11 cellular contexts compared by ENCODE assay signal in the genomic region with DNA sequence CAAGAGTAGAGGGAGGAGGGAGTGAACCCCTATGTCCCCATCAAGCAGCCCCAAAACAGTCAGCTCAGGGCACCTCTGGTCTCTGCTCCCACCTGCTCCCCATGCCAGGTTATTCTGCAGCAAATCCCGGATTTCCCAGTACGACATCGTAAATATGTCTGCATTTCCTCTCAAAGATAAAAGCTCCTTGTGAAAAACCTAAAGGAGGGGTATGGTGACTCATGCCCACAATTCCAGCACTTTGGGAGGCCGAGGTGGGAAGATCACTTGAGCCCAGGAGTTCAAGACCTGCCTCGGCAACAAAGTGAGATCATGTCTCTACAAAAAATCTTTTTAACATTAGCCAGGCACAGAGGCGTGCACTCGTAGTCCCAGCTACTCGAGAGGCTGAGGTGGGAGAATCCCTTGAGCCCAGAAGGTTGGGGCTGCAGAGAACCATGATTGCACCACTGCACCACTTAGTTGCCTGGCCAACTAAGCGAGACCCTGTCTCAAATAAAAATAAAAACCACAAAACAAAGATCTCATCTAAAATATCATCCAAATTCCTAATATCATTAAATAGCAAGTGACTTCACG. TPM values are rescaled to one million over a fixed set of nuclear protein-coding genes. Genes with fewer than 3 reads are reported as not detected.
A peak's percentile ranks its signal among the peaks of the same experiment; 100 is the strongest.
DNase-seq lines count a peak whose midpoint lies in the region; ATAC-seq and TF ChIP-seq lines count a peak whose summit lies in the region.
"Had no signal": no experiment of that assay in that cellular context is flagged by ENCODE, and none has a peak within 500 bp of the region (broad histone marks: within the 10 kb centered on the region; RNA-seq: fewer than 3 reads in every experiment).

No MANE protein-coding gene starts in this region.

- H3K4me2 ChIP-seq in GM23338 = peak overlapping the region; percentile 76

- peaks cover 2% of the 10 kb centered on the region for H3K9me3 ChIP-seq in RWPE2 (ENCODE audit: severe bottlenecking)
- no peaks in the 10 kb centered on the region for H3K9me3 ChIP-seq in esophagus squamous epithelium
- H3K9me3 ChIP-seq: body of pancreas had no signal

- H2AFZ ChIP-seq in GM23338 = no peak overlapping the region

- H3K27me3 ChIP-seq in GM23338 (ENCODE audit: insufficient read depth) (no peaks in the 10 kb centered on the region), RWPE2 (ENCODE audit: insufficient read depth, poor library complexity, severe bottlenecking) (no peaks in the 10 kb centered on the region), esophagus squamous epithelium (no peaks in the 10 kb centered on the region), rectal smooth muscle tissue (ENCODE audit: control insufficient read depth, insufficient read depth, low read length) (no peaks in the 10 kb centered on the region)
- H3K27me3 ChIP-seq: body of pancreas had no signal

- peaks cover 32% of the 10 kb centered on the region for H3K4me1 Mint-ChIP-seq in GM23338
- H3K4me1 Mint-ChIP-seq in natural killer cell treated with Interleukin-12 subunit alpha and Interleukin-12 subunit beta and Interleukin-15 and Interleukin-18, amount 100 ng/mL, for 72 hours (ENCODE audit: low read depth in 2 of 2) = peaks cover 0 to 2% of the 10 kb centered on the region in 2 donors
- H3K4me1 Mint-ChIP-seq: IgD-negative memory B cell had no signal

- no peaks in the 10 kb centered on the region; the same call in 2 of the 3 replicates for H3K9me3 Mint-ChIP-seq in GM23338
- H3K9me3 Mint-ChIP-seq in natural killer cell treated with Interleukin-12 subunit alpha and Interleukin-12 subunit beta and Interleukin-15 and Interleukin-18, amount 100 ng/mL, for 72 hours = peaks cover 2% of the 10 kb centered on the region
- H3K9me3 Mint-ChIP-seq: IgD-negative memory B cell had no signal

- peaks cover 18% of the 10 kb centered on the region for H4K20me1 ChIP-seq in GM23338 (replicated peaks; ENCODE audit: insufficient read depth)

- H3K9me2 ChIP-seq in GM23338 (ENCODE audit: insufficient read depth) = no peaks in the 10 kb centered on the region

- H3K36me3 Mint-ChIP-seq in GM23338 (ENCODE audit: low read depth) = peaks cover 28% of the 10 kb centered on the region
- no peaks in the 10 kb centered on the region for H3K36me3 Mint-ChIP-seq in natural killer cell treated with Interleukin-12 subunit alpha and Interleukin-12 subunit beta and Interleukin-15 and Interleukin-18, amount 100 ng/mL, for 72 hours

- TF ChIP-seq POLR2A in esophagus squamous epithelium (IDR thresholded peaks at IDR 0.05) = no peak

- H3K4me3 ChIP-seq in GM23338 (peak overlapping the region; percentile 18; the same call in 1 of the 2 replicates), RWPE2 (ENCODE audit: severe bottlenecking) (peak overlapping the region; percentile 44), esophagus squamous epithelium (peak overlapping the region in 1 of 4 donors; percentile 33), rectal smooth muscle tissue (ENCODE audit: low read length) (no peak overlapping the region)
- H3K4me3 ChIP-seq: body of pancreas, SK-N-MC had no signal

- H3K4me3 Mint-ChIP-seq in GM23338 = peak overlapping the region; percentile 67; the same call in 2 of the 3 replicates
- no peak overlapping the region for H3K4me3 Mint-ChIP-seq in natural killer cell treated with Interleukin-12 subunit alpha and Interleukin-12 subunit beta and Interleukin-15 and Interleukin-18, amount 100 ng/mL, for 72 hours

- no peak for DNase-seq in GM23338 (ENCODE audit: low spot score)
- no peak for DNase-seq in RWPE2 (ENCODE audit: low spot score)
- no peak for DNase-seq in esophagus squamous epithelium (lab: John Stamatoyannopoulos, UW)
- DNase-seq in NCI-H82 treated with DMSO at 0.1 percent for 48 hours (lab: John Stamatoyannopoulos, UW; ENCODE audit: unreplicated experiment) = no peak
- DNase-seq in dedifferentiated amniotic fluid mesenchymal stem cell (ENCODE audit: extremely low spot score) = no peak
- no peak for DNase-seq in natural killer cell treated with Interleukin-12 subunit alpha and Interleukin-12 subunit beta and Interleukin-15 and Interleukin-18, amount 100 ng/mL, for 72 hours (ENCODE audit: low spot score)
- DNase-seq: body of pancreas had no signal

- 54 to 56% methylated on average over 9 to 10 of the region's 10 CpGs for WGBS in esophagus squamous epithelium, 2 donors

- H3K27ac ChIP-seq in GM23338 (ENCODE audit: low read depth) = peak overlapping the region; percentile 83
- H3K27ac ChIP-seq in RWPE2 (ENCODE audit: poor library complexity, severe bottlenecking) = peak overlapping the region; percentile 93
- H3K27ac ChIP-seq in esophagus squamous epithelium = peak overlapping the region; percentile 80 to 89 (median 82)
- H3K27ac ChIP-seq in rectal smooth muscle tissue (ENCODE audit: low read depth, low read length) = peak overlapping the region; percentile 97
- H3K27ac ChIP-seq: body of pancreas, SK-N-MC had no signal

- ATAC-seq in GM23338 (no peak), RWPE2 (ENCODE audit: low read depth) (peak; percentile 4), HG03175 (IDR thresholded peaks at IDR 0.05; ENCODE audit: unreplicated experiment) (no peak)
- ATAC-seq in natural killer cell treated with Interleukin-12 subunit alpha and Interleukin-12 subunit beta and Interleukin-15 and Interleukin-18, amount 100 ng/mL, for 72 hours = no peak
- ATAC-seq: body of pancreas had no signal

- TF ChIP-seq CTCF in GM23338 (conservative IDR thresholded peaks at IDR 0.05; ENCODE audit: low read depth in 2 of 2) = no peak
- TF ChIP-seq CTCF in RWPE2 (IDR thresholded peaks at IDR 0.05; ENCODE audit: poor library complexity, severe bottlenecking) = no peak
- no peak for TF ChIP-seq CTCF in esophagus squamous epithelium (IDR thresholded peaks at IDR 0.05)

- H3K4me1 ChIP-seq in GM23338 (ENCODE audit: insufficient read depth) (peaks cover 33% of the 10 kb centered on the region), RWPE2 (ENCODE audit: insufficient read depth, poor library complexity, severe bottlenecking) (peaks cover 13% of the 10 kb centered on the region), esophagus squamous epithelium (peaks cover 7 to 26% (median 17%) of the 10 kb centered on the region in 3 donors), rectal smooth muscle tissue (ENCODE audit: control insufficient read depth, insufficient read depth, low read length) (peaks cover 10% of the 10 kb centered on the region)

- H3K27me3 Mint-ChIP-seq in GM23338 (ENCODE audit: insufficient read depth, low read depth, poor library complexity) = peaks cover 21% of the 10 kb centered on the region
- H3K27me3 Mint-ChIP-seq in natural killer cell treated with Interleukin-12 subunit alpha and Interleukin-12 subunit beta and Interleukin-15 and Interleukin-18, amount 100 ng/mL, for 72 hours = no peaks in the 10 kb centered on the region

- peaks cover 12% of the 10 kb centered on the region for H3F3A ChIP-seq in GM23338 (replicated peaks; ENCODE audit: low read depth)

- H3K36me3 ChIP-seq in GM23338 (ENCODE audit: insufficient read depth) (no peaks in the 10 kb centered on the region; the same call in 1 of the 2 replicates), RWPE2 (ENCODE audit: low read depth) (peaks cover 4% of the 10 kb centered on the region; the same call in 1 of the 2 replicates), esophagus squamous epithelium (no peaks in the 10 kb centered on the region), rectal smooth muscle tissue (ENCODE audit: control insufficient read depth, insufficient read depth, low read length) (no peaks in the 10 kb centered on the region)

- H3K27ac Mint-ChIP-seq in GM23338 = peak overlapping the region; percentile 100
- no peak overlapping the region for H3K27ac Mint-ChIP-seq in natural killer cell treated with Interleukin-12 subunit alpha and Interleukin-12 subunit beta and Interleukin-15 and Interleukin-18, amount 100 ng/mL, for 72 hours

- intact Hi-C loops in esophagus squamous epithelium (cut with DNase I) = no loop called here

- H3K9ac ChIP-seq in rectal smooth muscle tissue (ENCODE audit: low read length) = no peak overlapping the region

- H3K79me2 ChIP-seq in GM23338 (replicated peaks; ENCODE audit: insufficient read depth) = peaks cover 96% of the 10 kb centered on the region

TF ChIP-seq in GM23338, 12 proteins besides CTCF, POLR2A, EP300 and RAD21 (continues in another document):
- TF ChIP-seq NANOG (IDR thresholded peaks at IDR 0.05; ENCODE audit: borderline replicate concordance) = no peak
- no peak for TF ChIP-seq CREB1 (CRISPR knock-in tag; IDR thresholded peaks at IDR 0.05; ENCODE audit: low read depth)
- no peak for TF ChIP-seq POLR2AphosphoS5 (IDR thresholded peaks at IDR 0.05; ENCODE audit: low read depth)

RNA-seq across cellular contexts. Expression of a gene that starts 7.1 kb away (rescaled TPM):
- 167 and 172 TPM in 2 replicates for total RNA-seq in GM23338 (2014; rRNA removed; shearing (Covaris generic))
- 169 TPM in 2 replicates for polyA plus RNA-seq in GM23338 (2016; fragmentation: Nextera tagmentation; extraction: Ambion mirVana)
- 10 to 100 TPM; 23.5 to 50.7 (median 39.0) TPM for total RNA-seq in esophagus squamous epithelium
- 10 to 100 TPM; 49.5 to 87.5 TPM for total RNA-seq in natural killer cell treated with Interleukin-12 subunit alpha and Interleukin-12 subunit beta and Interleukin-15 and Interleukin-18, amount 100 ng/mL, for 72 hours

RNA-seq across cellular contexts. Expression of a gene that starts 33.3 kb away (rescaled TPM):
- total RNA-seq in GM23338 (2014; rRNA removed; shearing (Covaris generic)) = 1.2 and 1.6 TPM in 2 replicates
- 1.1 and 2.1 TPM in 2 replicates for polyA plus RNA-seq in GM23338 (2016; fragmentation: Nextera tagmentation; extraction: Ambion mirVana)
- 10 to 100 TPM; 40.5 to 51.9 (median 50.2) TPM for total RNA-seq in esophagus squamous epithelium
- total RNA-seq in natural killer cell treated with Interleukin-12 subunit alpha and Interleukin-12 subunit beta and Interleukin-15 and Interleukin-18, amount 100 ng/mL, for 72 hours = not detected
- polyA plus RNA-seq: IgD-negative memory B cell had no signal

RNA-seq across cellular contexts. Expression of a gene that starts 38.1 kb away (rescaled TPM):
- 12.7 and 13.6 TPM in 2 replicates for total RNA-seq in GM23338 (2014; rRNA removed; shearing (Covaris generic))
- 12.2 and 13.5 TPM in 2 replicates for polyA plus RNA-seq in GM23338 (2016; fragmentation: Nextera tagmentation; extraction: Ambion mirVana)
- total RNA-seq in esophagus squamous epithelium = 10 to 100 TPM; 14.5 to 22.2 (median 18.6) TPM
- under 1 TPM; 0.14 to 0.84 TPM for total RNA-seq in natural killer cell treated with Interleukin-12 subunit alpha and Interleukin-12 subunit beta and Interleukin-15 and Interleukin-18, amount 100 ng/mL, for 72 hours
- polyA plus RNA-seq: IgD-negative memory B cell had no signal

Comparison
In these comparisons a context has a peak if more than half of its experiments do, and no peak if none do; other contexts are left out.
1. RNA of a gene that starts 33.3 kb away (total RNA-seq): 40.5 to 51.9 TPM in esophagus squamous epithelium; 1.2 to 1.6 TPM in GM23338 and not detected in natural killer cell treated with Interleukin-12 subunit alpha and Interleukin-12 subunit beta and Interleukin-15 and Interleukin-18, amount 100 ng/mL, for 72 hours; every median in the first group is over 10 times any median in the second.
2. Peak in every context shown above with its lines, with median percentiles within 50 percentile points of each other: H3K27ac ChIP-seq.